In genomic region chrX:11460347-11460746, GRCh38 we compare ENCODE assay signal across 21 cellular contexts.
DNase-seq lines count a peak whose midpoint lies in the region; ATAC-seq and TF ChIP-seq lines count a peak whose summit lies in the region.
"Had no signal": no experiment of that assay in that cellular context is flagged by ENCODE, and none has a peak within 500 bp of the region (broad histone marks: within the 10 kb centered on the region; RNA-seq: fewer than 3 reads in every experiment).

No MANE protein-coding gene starts in this region.

- POLR2A ChIA-PET in Caco-2 (lab: Charles Lee): no interaction called here

- H3K4me1 Mint-ChIP-seq in Caco-2 (ENCODE audit: low read depth, unreplicated experiment): peaks cover 11% of the 10 kb centered on the region
- H3K4me1 Mint-ChIP-seq: activated CD8-positive, alpha-beta memory T cell treated with anti-CD3 and anti-CD28 coated beads, Interleukin-2, amount 10 ng/mL, durations not matched to agents 7 days and 5 days; T-cell had no signal

- peak overlapping the region; percentile 83 for H3K27ac Mint-ChIP-seq in Caco-2 (ENCODE audit: unreplicated experiment)
- H3K27ac Mint-ChIP-seq: activated CD8-positive, alpha-beta memory T cell treated with anti-CD3 and anti-CD28 coated beads, Interleukin-2, amount 10 ng/mL, durations not matched to agents 7 days and 5 days; activated naive CD4-positive, alpha-beta T cell treated with anti-CD3 and anti-CD28 coated beads, Interleukin-2, amount 50 U/mL, for 72 hours; activated T-helper 1 cell treated with anti-CD3 and anti-CD28 coated beads, Interleukin-12 subunit alpha, Interleukin-12 subunit beta, Interleukin-2, Interleukin-4 antibody, amounts not matched to agents 30 ng/mL and 10 ng/mL and 1 ng/mL, durations not matched to agents 14 hours and 24 hours and 36 hours; T-cell had no signal

- intact Hi-C loops in Caco-2 (cut with micrococcal nuclease; ENCODE audit: unreplicated experiment): loop anchor here (1.0 to 2.0 kb wide), 2 partner anchors 71 to 316 kb away; no protein-coding TSS in a partner anchor
- intact Hi-C loops in left lung (cut with DNase I): no loop called here

- no peaks in the 10 kb centered on the region for H3K36me3 Mint-ChIP-seq in Caco-2 (ENCODE audit: insufficient read depth, unreplicated experiment)
- H3K36me3 Mint-ChIP-seq: activated CD8-positive, alpha-beta memory T cell treated with anti-CD3 and anti-CD28 coated beads, Interleukin-2, amount 10 ng/mL, durations not matched to agents 7 days and 5 days; activated naive CD4-positive, alpha-beta T cell treated with anti-CD3 and anti-CD28 coated beads, Interleukin-2, amount 50 U/mL, for 72 hours; T-cell had no signal

- no peak overlapping the region for H3K4me3 ChIP-seq in Caco-2 (ENCODE audit: low read depth, low read length)
- H3K4me3 ChIP-seq in cardiac fibroblast (replicated peaks in 1 of 2; ENCODE audit: low read depth in 2 of 2, low read length in 2 of 2): no peak overlapping the region
- H3K4me3 ChIP-seq in left lung: no peak overlapping the region
- H3K4me3 ChIP-seq: BLaER1, colonic mucosa, GM23248, right atrium auricular region had no signal

- no peaks in the 10 kb centered on the region for H3K9me3 ChIP-seq in Caco-2
- no peaks in the 10 kb centered on the region for H3K9me3 ChIP-seq in left lung
- H3K9me3 ChIP-seq: BLaER1, colonic mucosa, right atrium auricular region had no signal

- H3K27me3 ChIP-seq in Caco-2 (replicated peaks; ENCODE audit: control insufficient read depth, insufficient read depth, low read length): no peaks in the 10 kb centered on the region
- H3K27me3 ChIP-seq in left lung: no peaks in the 10 kb centered on the region
- H3K27me3 ChIP-seq: colonic mucosa, right atrium auricular region had no signal

- peaks cover under 1% of the 10 kb centered on the region for H3K9me3 Mint-ChIP-seq in Caco-2 (ENCODE audit: unreplicated experiment)
- H3K9me3 Mint-ChIP-seq: activated naive CD4-positive, alpha-beta T cell treated with anti-CD3 and anti-CD28 coated beads, Interleukin-2, amount 50 U/mL, for 72 hours; activated T-helper 1 cell treated with anti-CD3 and anti-CD28 coated beads, Interleukin-12 subunit alpha, Interleukin-12 subunit beta, Interleukin-2, Interleukin-4 antibody, amounts not matched to agents 30 ng/mL and 10 ng/mL and 1 ng/mL, durations not matched to agents 14 hours and 24 hours and 36 hours; T-cell had no signal

- no peaks in the 10 kb centered on the region for H3K27me3 Mint-ChIP-seq in Caco-2 (ENCODE audit: insufficient read depth, unreplicated experiment)
- H3K27me3 Mint-ChIP-seq: activated CD8-positive, alpha-beta memory T cell treated with anti-CD3 and anti-CD28 coated beads, Interleukin-2, amount 10 ng/mL, durations not matched to agents 7 days and 5 days had no signal

- no peak overlapping the region for H3K4me3 Mint-ChIP-seq in Caco-2 (ENCODE audit: unreplicated experiment)
- H3K4me3 Mint-ChIP-seq: activated CD8-positive, alpha-beta memory T cell treated with anti-CD3 and anti-CD28 coated beads, Interleukin-2, amount 10 ng/mL, durations not matched to agents 7 days and 5 days; activated T-helper 1 cell treated with anti-CD3 and anti-CD28 coated beads, Interleukin-12 subunit alpha, Interleukin-12 subunit beta, Interleukin-2, Interleukin-4 antibody, amounts not matched to agents 30 ng/mL and 10 ng/mL and 1 ng/mL, durations not matched to agents 14 hours and 24 hours and 36 hours; T-cell had no signal

- no TSS peak for BruUV-seq in Caco-2 (replicated peaks; lab: Mats Ljungman, UMichigan)

- H3K4me1 ChIP-seq in Caco-2: peaks cover 40% of the 10 kb centered on the region
- no peaks in the 10 kb centered on the region for H3K4me1 ChIP-seq in left lung
- H3K4me1 ChIP-seq: BLaER1, colonic mucosa, right atrium auricular region had no signal

- H3K36me3 ChIP-seq in Caco-2 (ENCODE audit: control insufficient read depth, insufficient read depth, low read length) (no peaks in the 10 kb centered on the region), left lung (no peaks in the 10 kb centered on the region)
- H3K36me3 ChIP-seq: BLaER1, colonic mucosa, right atrium auricular region had no signal

- TF ChIP-seq CTCF in Caco-2 (IDR thresholded peaks at IDR 0.05; ENCODE audit: insufficient read depth in 1 of 2, low read depth in 1 of 2, low read length in 1 of 2, severe bottlenecking in 1 of 2, unreplicated experiment in 1 of 2): peak in 1 of 2 experiments; percentile 0
- 0 out of 2 replicates have a peak, but pooled peaks have one; percentile 16 for TF ChIP-seq CTCF in LNCAP (IDR thresholded peaks at IDR 0.05)
- peak; percentile 4 for TF ChIP-seq CTCF in cardiac fibroblast (IDR thresholded peaks at IDR 0.05; ENCODE audit: low read depth, low read length)
- TF ChIP-seq CTCF in left lung (IDR thresholded peaks at IDR 0.05): no peak

- DNase-seq in Caco-2: no peak
- DNase-seq in cardiac fibroblast (ENCODE audit: low read depth in 2 of 2): no peak
- no peak for DNase-seq in left lung
- no peak for DNase-seq in MV-4-11 (lab: John Stamatoyannopoulos, UW)
- DNase-seq in NK-92 (lab: John Stamatoyannopoulos, UW; ENCODE audit: unreplicated experiment): no peak
- DNase-seq: activated CD4-positive, alpha-beta T cell treated with anti-CD3 and anti-CD28 coated beads for 4 hours; activated CD8-positive, alpha-beta memory T cell treated with anti-CD3 and anti-CD28 coated beads, Interleukin-2, amount 10 ng/mL, durations not matched to agents 7 days and 5 days; colonic mucosa; GM23248; Karpas-422; occipital lobe; Right ventricle myocardium superior; substantia nigra; T-cell had no signal

- ATAC-seq in left lung (peak; percentile 13), HG02840 (IDR thresholded peaks at IDR 0.05; ENCODE audit: low FRiP score, unreplicated experiment) (no peak), HG02938 (IDR thresholded peaks at IDR 0.05; ENCODE audit: unreplicated experiment) (no peak)
- ATAC-seq: activated CD8-positive, alpha-beta memory T cell treated with anti-CD3 and anti-CD28 coated beads, Interleukin-2, amount 10 ng/mL, durations not matched to agents 7 days and 5 days; activated naive CD4-positive, alpha-beta T cell treated with anti-CD3 and anti-CD28 coated beads, Interleukin-2, amount 50 U/mL, for 72 hours; T-cell had no signal

- CTCF ChIA-PET in Caco-2 (lab: Charles Lee): interaction anchor here (1.0 to 1.6 kb wide), 2 partner anchors 72 to 79 kb away, joined by 3 to 5 read pairs; no protein-coding TSS in a partner anchor

- H3K27ac ChIP-seq in left lung: no peak overlapping the region
- H3K27ac ChIP-seq: BLaER1, colonic mucosa, GM23248, right atrium auricular region had no signal

Comparison
In these comparisons a context has a peak if more than half of its experiments do, and no peak if none do; other contexts are left out.
1. CTCF ChIP-seq: peak in LNCAP (single experiment) and cardiac fibroblast (single experiment); none in left lung (0 of 2).